In genomic region chr1:225872075-225872430, GRCh38 we compare ENCODE assay signal across 25 cellular contexts. TPM values are rescaled to one million over a fixed set of nuclear protein-coding genes. Genes with fewer than 3 reads are reported as not detected.
DNase-seq lines count a peak whose midpoint lies in the region; ATAC-seq, FAIRE-seq and TF ChIP-seq lines count a peak whose summit lies in the region.
"Had no signal": no experiment of that assay in that cellular context is flagged by ENCODE, and none has a peak within 500 bp of the region (broad histone marks: within the 10 kb centered on the region; RNA-seq: fewer than 3 reads in every experiment).

No MANE protein-coding gene starts in this region.

- H3K4me1 ChIP-seq in body of pancreas = peaks cover 51% of the 10 kb centered on the region
- peaks cover 12 to 39% (median 22%) of the 10 kb centered on the region in 3 donors for H3K4me1 ChIP-seq in pancreas
- H3K4me1 ChIP-seq: BE2C had no signal

- TF ChIP-seq POLR2A in body of pancreas (IDR thresholded peaks at IDR 0.05) = no peak

- 61 to 68% methylated on average over 3 of the region's 3 CpGs for WGBS in body of pancreas, 2 donors
- 70 to 77% methylated on average over 3 of the region's 3 CpGs for WGBS in pancreas, 2 donors

- H3K27me3 ChIP-seq in body of pancreas (no peaks in the 10 kb centered on the region), pancreas (no peaks in the 10 kb centered on the region)
- H3K27me3 ChIP-seq: BE2C had no signal

- DNase-seq in DMS53 (lab: John Stamatoyannopoulos, UW) (peak; percentile 67), DMS53 treated with DMSO at 0.1 percent for 48 hours (lab: John Stamatoyannopoulos, UW; ENCODE audit: unreplicated experiment) (no peak), HT1080 (ENCODE audit: low read depth) (peak; percentile 31), body of pancreas (no peak), pancreas (no peak), NCI-H187 (lab: John Stamatoyannopoulos, UW) (no peak)
- DNase-seq: activated CD4-positive, alpha-beta T cell treated with anti-CD3 and anti-CD28 coated beads, Interleukin-2, amount 50 U/mL, for 4 hours; activated naive CD8-positive, alpha-beta T cell treated with anti-CD3 and anti-CD28 coated beads for 36 hours; activated T-cell treated with anti-CD3 and anti-CD28 coated beads, Interleukin-2, amount 50 U/mL, for 1 hour; BE2C; NCI-H1436 treated with DMSO at 0.1 percent for 48 hours; NCI-H2171 treated with DMSO at 0.1 percent for 48 hours; NCI-H526 treated with DMSO at 0.1 percent for 48 hours; occipital lobe; retina; RPMI8226; stimulated activated CD4-positive, alpha-beta T cell treated with anti-CD3 and anti-CD28 coated beads, Interleukin-2, amount 100 ng/mL, for 48 hours; stimulated activated naive CD4-positive, alpha-beta T cell had no signal

- TF ChIP-seq CTCF in body of pancreas (IDR thresholded peaks at IDR 0.05) = no peak
- TF ChIP-seq CTCF in pancreas (IDR thresholded peaks at IDR 0.05) = no peak

- H3K27ac ChIP-seq in body of pancreas = peak overlapping the region in 3 of 4 donors; percentile 2 to 28 (median 24)
- peak overlapping the region in 3 of 4 donors; percentile 22 to 60 (median 41) for H3K27ac ChIP-seq in pancreas
- H3K27ac ChIP-seq: 22Rv1, SK-N-MC, VCaP had no signal

- intact Hi-C loops in body of pancreas (cut with DNase I) = no loop called here
- intact Hi-C loops in pancreas (cut with DNase I) = no loop called here

- no peak for ATAC-seq in body of pancreas
- ATAC-seq in pancreas = no peak
- no peak for ATAC-seq in GM18517 (IDR thresholded peaks at IDR 0.05; ENCODE audit: unreplicated experiment)
- ATAC-seq in HG03159 (IDR thresholded peaks at IDR 0.05; ENCODE audit: unreplicated experiment) = no peak

- no peak for FAIRE-seq in pancreas (lab: Jason Lieb, UNC)
- FAIRE-seq: kidney had no signal

- H3K9me3 ChIP-seq in body of pancreas (no peaks in the 10 kb centered on the region), pancreas (no peaks in the 10 kb centered on the region)
- H3K9me3 ChIP-seq: BE2C had no signal

- H3K36me3 ChIP-seq in body of pancreas (replicated peaks in 1 of 2; ENCODE audit: insufficient read depth in 1 of 2, low read depth in 2 of 2) = peaks cover 18 to 19% of the 10 kb centered on the region in 2 donors
- H3K36me3 ChIP-seq in pancreas = peaks cover 4 to 71% (median 32%) of the 10 kb centered on the region in 3 donors
- H3K36me3 ChIP-seq: BE2C had no signal

- H3K4me3 ChIP-seq in body of pancreas (no peak overlapping the region), pancreas (no peak overlapping the region)
- H3K4me3 ChIP-seq: lung, SK-N-MC had no signal

RNA-seq across cellular contexts. Expression of gene TMEM63A, which starts 10.1 kb away (rescaled TPM):
- total RNA-seq in HT1080 (2014; rRNA removed; shearing (Covaris generic)) = 5.1 and 7.8 TPM in 2 replicates
- 4.6 and 4.9 TPM in 2 replicates for polyA plus RNA-seq in HT1080 (2015; cell fraction: cytosol; rRNA removed)
- polyA plus RNA-seq in HT1080 (2015; cell fraction: nucleus; rRNA removed) = 67.9 and 68.5 TPM in 2 replicates
- 100 to 1,000 TPM; 129 to 217 TPM for total RNA-seq in body of pancreas
- total RNA-seq in pancreas = 100 to 1,000 TPM in 1 of 6 donors, 10 to 100 TPM in 5; 56.3 to 124 (median 76.4) TPM
- 100 to 1,000 TPM in 1 of 2 donors, 10 to 100 TPM in 1; 88.9 to 185 TPM for polyA plus RNA-seq in pancreas

RNA-seq across cellular contexts. Expression of gene LEFTY1, which starts 16.9 kb away (rescaled TPM):
- total RNA-seq in HT1080 (2014; rRNA removed; shearing (Covaris generic)) = not detected in 2 replicates
- polyA plus RNA-seq in HT1080 (2015; cell fraction: cytosol; rRNA removed) = not detected in 2 replicates
- not detected in 2 replicates for polyA plus RNA-seq in HT1080 (2015; cell fraction: nucleus; rRNA removed)
- total RNA-seq in body of pancreas (100 to 1,000 TPM; 138 to 153 TPM), pancreas (100 to 1,000 TPM in 1 of 6 donors, 10 to 100 TPM in 4, 1 to 10 TPM in 1; 4.1 to 146 (median 55.9) TPM)
- 10 to 100 TPM in 1 of 2 donors, 1 to 10 TPM in 1; 8.4 to 57.6 TPM for polyA plus RNA-seq in pancreas

RNA-seq across cellular contexts. Expression of gene PYCR2, which starts 52.0 kb away (rescaled TPM):
- 64.1 and 65.9 TPM in 2 replicates for total RNA-seq in HT1080 (2014; rRNA removed; shearing (Covaris generic))
- polyA plus RNA-seq in HT1080 (2015; cell fraction: cytosol; rRNA removed) = 105 and 117 TPM in 2 replicates
- polyA plus RNA-seq in HT1080 (2015; cell fraction: nucleus; rRNA removed) = 152 and 167 TPM in 2 replicates
- total RNA-seq in body of pancreas = 10 to 100 TPM; 34.2 to 52.4 TPM
- total RNA-seq in pancreas = 10 to 100 TPM; 21.3 to 38.4 (median 30.5) TPM
- polyA plus RNA-seq in pancreas = 10 to 100 TPM; 69.2 to 88.9 TPM

Comparison
In these comparisons a context has a peak if more than half of its experiments do, and no peak if none do; other contexts are left out.
1. DNase-seq: peak in DMS53 (single experiment) and HT1080 (single experiment); none in DMS53 treated with DMSO at 0.1 percent for 48 hours (single experiment), body of pancreas (0 of 4), pancreas (0 of 6) and NCI-H187 (0 of 2).